In genomic region chr4:23333946-23334878, GRCh38 we compare ENCODE assay signal across 9 cellular contexts.
DNase-seq lines count a peak whose midpoint lies in the region; ATAC-seq and TF ChIP-seq lines count a peak whose summit lies in the region.
"Had no signal": no experiment of that assay in that cellular context is flagged by ENCODE, and none has a peak within 500 bp of the region (broad histone marks: within the 10 kb centered on the region; RNA-seq: fewer than 3 reads in every experiment).

No MANE protein-coding gene starts in this region.

- no peak for TF ChIP-seq CTCF in BJ (IDR thresholded peaks at IDR 0.05; ENCODE audit: insufficient read depth, low read depth, low read length)

- peaks cover 22% of the 10 kb centered on the region for H3K4me1 Mint-ChIP-seq in activated CD4-positive, alpha-beta memory T cell treated with anti-CD3 and anti-CD28 coated beads, Interleukin-2, amount 10 ng/mL, durations not matched to agents 7 days and 5 days
- H3K4me1 Mint-ChIP-seq: naive B cell had no signal

- peak overlapping the region; percentile 89 for H3K27ac Mint-ChIP-seq in activated CD4-positive, alpha-beta memory T cell treated with anti-CD3 and anti-CD28 coated beads, Interleukin-2, amount 10 ng/mL, durations not matched to agents 7 days and 5 days
- H3K27ac Mint-ChIP-seq: naive B cell had no signal

- peak overlapping the region; percentile 2 for H3K4me3 Mint-ChIP-seq in activated CD4-positive, alpha-beta memory T cell treated with anti-CD3 and anti-CD28 coated beads, Interleukin-2, amount 10 ng/mL, durations not matched to agents 7 days and 5 days
- H3K4me3 Mint-ChIP-seq: naive B cell had no signal

- POLR2A ChIA-PET in BJ (lab: Charles Lee) = no interaction called here
- POLR2A ChIA-PET in activated CD4-positive, alpha-beta memory T cell treated with anti-CD3 and anti-CD28 coated beads, Interleukin-2, amount 10 ng/mL, durations not matched to agents 7 days and 5 days (lab: Charles Lee) = no interaction called here

- intact Hi-C loops in left ventricle myocardium superior (cut with micrococcal nuclease) = no loop called here

- H3K9me3 Mint-ChIP-seq in activated CD4-positive, alpha-beta memory T cell treated with anti-CD3 and anti-CD28 coated beads, Interleukin-2, amount 10 ng/mL, durations not matched to agents 7 days and 5 days = peaks cover 3% of the 10 kb centered on the region

- no peaks in the 10 kb centered on the region for H3K36me3 ChIP-seq in BJ (ENCODE audit: control insufficient read depth, insufficient read depth, low read length)

- H3K27me3 ChIP-seq in BJ (ENCODE audit: control insufficient read depth, insufficient read depth, low read length) = no peaks in the 10 kb centered on the region

- peak; percentile 90 for ATAC-seq in GM18909 (IDR thresholded peaks at IDR 0.05; ENCODE audit: poor library complexity, unreplicated experiment)
- peak; percentile 84 for ATAC-seq in HG03097 (IDR thresholded peaks at IDR 0.05; ENCODE audit: low FRiP score, unreplicated experiment)
- peak; percentile 84 for ATAC-seq in left ventricle myocardium superior

- H3K27me3 Mint-ChIP-seq in activated CD4-positive, alpha-beta memory T cell treated with anti-CD3 and anti-CD28 coated beads, Interleukin-2, amount 10 ng/mL, durations not matched to agents 7 days and 5 days = peaks cover 2% of the 10 kb centered on the region
- H3K27me3 Mint-ChIP-seq: naive B cell had no signal

- CTCF ChIA-PET in BJ (lab: Yijun Ruan, JAX) = no interaction called here
- CTCF ChIA-PET in activated CD4-positive, alpha-beta memory T cell treated with anti-CD3 and anti-CD28 coated beads, Interleukin-2, amount 10 ng/mL, durations not matched to agents 7 days and 5 days (lab: Charles Lee) = no interaction called here

- H3K4me3 ChIP-seq in BJ (ENCODE audit: low read depth, low read length) = no peak overlapping the region

- no peaks in the 10 kb centered on the region for H3K36me3 Mint-ChIP-seq in activated CD4-positive, alpha-beta memory T cell treated with anti-CD3 and anti-CD28 coated beads, Interleukin-2, amount 10 ng/mL, durations not matched to agents 7 days and 5 days (ENCODE audit: low read depth)
- H3K36me3 Mint-ChIP-seq: naive B cell had no signal

- DNase-seq in BJ (ENCODE audit: low read depth) (peak; percentile 5), NCI-H2107 (lab: John Stamatoyannopoulos, UW) (peak; percentile 42), left ventricle myocardium superior (no peak), stromal cell of bone marrow (ENCODE audit: low read depth) (peak; percentile 82), occipital lobe (lab: John Stamatoyannopoulos, UW) (no peak)
- DNase-seq in activated CD4-positive, alpha-beta memory T cell treated with anti-CD3 and anti-CD28 coated beads, Interleukin-2, amount 10 ng/mL, durations not matched to agents 7 days and 5 days = peak; percentile 27
- DNase-seq: naive B cell had no signal

Comparison
In these comparisons a context has a peak if more than half of its experiments do, and no peak if none do; other contexts are left out.
1. DNase-seq: peak in BJ (single experiment), NCI-H2107 (single experiment), activated CD4-positive, alpha-beta memory T cell treated with anti-CD3 and anti-CD28 coated beads, Interleukin-2, amount 10 ng/mL, durations not matched to agents 7 days and 5 days (single experiment) and stromal cell of bone marrow (single experiment); none in left ventricle myocardium superior (single experiment) and occipital lobe (single experiment).
2. Peak in every context shown above with its lines, with median percentiles within 50 percentile points of each other: ATAC-seq.